ENCODE assay signal across 14 cellular contexts in the genomic region with DNA sequence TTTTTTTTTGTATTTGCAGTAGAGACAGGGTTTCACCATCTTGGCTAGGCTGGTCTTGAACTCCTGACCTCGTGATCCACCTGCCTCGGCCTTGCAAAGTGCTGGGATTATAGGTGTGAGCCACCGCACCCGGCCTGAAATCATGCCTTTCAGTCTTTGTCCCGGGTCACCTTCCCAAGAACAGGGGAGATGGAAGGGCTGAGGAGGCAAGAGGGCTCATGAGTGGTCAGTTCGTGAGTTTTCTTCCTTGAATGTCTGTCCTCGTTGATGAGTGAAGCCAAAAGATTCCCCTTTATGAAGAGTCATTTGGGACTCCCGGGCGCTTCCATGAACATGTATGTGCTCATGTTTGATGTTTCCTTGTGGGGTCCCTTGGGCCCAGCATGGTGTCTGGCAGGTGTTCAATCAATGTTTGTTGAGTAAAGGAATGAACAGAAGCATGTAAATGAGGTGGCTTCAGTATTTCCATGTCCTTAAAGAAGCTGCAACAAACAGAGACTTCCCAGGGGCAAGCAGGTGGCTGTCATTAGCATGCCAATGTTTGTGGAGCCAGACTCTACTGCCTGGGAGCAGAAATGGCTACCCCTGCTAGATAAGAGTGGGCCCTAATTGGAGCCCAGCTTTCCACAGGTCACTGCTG. TPM values are rescaled to one million over a fixed set of nuclear protein-coding genes. Genes with fewer than 3 reads are reported as not detected.
DNase-seq lines count a peak whose midpoint lies in the region; ATAC-seq, FAIRE-seq and TF ChIP-seq lines count a peak whose summit lies in the region.
"Had no signal": no experiment of that assay in that cellular context is flagged by ENCODE, and none has a peak within 500 bp of the region (broad histone marks: within the 10 kb centered on the region; RNA-seq: fewer than 3 reads in every experiment).

No MANE protein-coding gene starts in this region.

- no peak for TF ChIP-seq EP300 in GM12878 (IDR thresholded peaks at IDR 0.05; ENCODE audit: borderline replicate concordance in 1 of 2, control insufficient read depth in 1 of 2, low read depth in 2 of 2, low read length in 2 of 2)

- H3K9me3 Mint-ChIP-seq in stimulated activated naive B cell treated with anti-CD40 and anti-IgM and Interleukin-4, amounts not matched to agents 10 μg/mL and 1 μg/mL and 100 μg/mL, for 72 hours, result no peaks in the 10 kb centered on the region
- H3K9me3 Mint-ChIP-seq: CD4-positive, alpha-beta T cell had no signal

- TF ChIP-seq POLR2A in GM12878 (IDR thresholded peaks at IDR 0.05; ENCODE audit: low read depth, low read length), result no peak

- H3K79me2 ChIP-seq in Karpas-422 (ENCODE audit: low read length) (no peaks in the 10 kb centered on the region), GM12878 (ENCODE audit: control insufficient read depth, insufficient read depth, low read length) (peaks cover 20% of the 10 kb centered on the region)

- H3K27ac ChIP-seq in Karpas-422 (ENCODE audit: low read length) (no peak overlapping the region), GM12878 (ENCODE audit: control insufficient read depth, insufficient read depth) (no peak overlapping the region), upper lobe of right lung (no peak overlapping the region)

- intact Hi-C loops in GM12878 (cut with micrococcal nuclease; ENCODE audit: unreplicated experiment) (no loop called here), upper lobe of right lung (cut with DNase I) (no loop called here)

- FAIRE-seq in GM12878 (lab: Jason Lieb, UNC), result peak; percentile 68

- RAD21 ChIA-PET in GM12878 (lab: Charles Lee; ENCODE audit: unreplicated experiment), result interaction anchor here (0.6 to 7.4 kb wide), 7 partner anchors 10 to 87 kb away, joined by 3 to 50 read pairs (median 3); no protein-coding TSS in a partner anchor

- CTCF ChIA-PET in GM12878 (lab: Yijun Ruan, JAX), result interaction anchor here (1.4 to 4.1 kb wide), 5 partner anchors 14 to 86 kb away, joined by 3 to 21 read pairs (median 4); no protein-coding TSS in a partner anchor

- H3K4me2 ChIP-seq in Karpas-422 (ENCODE audit: low read depth, low read length, poor library complexity, severe bottlenecking), result peak overlapping the region; percentile 74
- peak overlapping the region; percentile 38; the same call in 1 of the 2 replicates for H3K4me2 ChIP-seq in GM12878 (ENCODE audit: control insufficient read depth, insufficient read depth)

- 33% methylated on average over 9 of the region's 9 CpGs for WGBS in GM12878 (ENCODE audit: insufficient coverage, insufficient replicate concordance, low lambda C conversion rate, missing lambda C conversion rate)

- H3K9ac ChIP-seq in Karpas-422 (ENCODE audit: low read length) (no peak overlapping the region), GM12878 (ENCODE audit: control insufficient read depth, insufficient read depth, low read length) (no peak overlapping the region)

- H3K36me3 ChIP-seq in Karpas-422 (ENCODE audit: insufficient read depth, low read length), result no peaks in the 10 kb centered on the region
- H3K36me3 ChIP-seq in GM12878 (ENCODE audit: control insufficient read depth in 2 of 2, insufficient read depth in 2 of 2, low read length in 1 of 2), result no peaks in the 10 kb centered on the region
- no peaks in the 10 kb centered on the region for H3K36me3 ChIP-seq in upper lobe of right lung

- H3K4me3 ChIP-seq in Karpas-422 (ENCODE audit: low read length), result no peak overlapping the region
- H3K4me3 ChIP-seq in GM12878, result no peak overlapping the region
- no peak overlapping the region for H3K4me3 ChIP-seq in upper lobe of right lung

- TF ChIP-seq CTCF in GM12878 (IDR thresholded peaks at IDR 0.05 in 2 of 3, conservative IDR thresholded peaks at IDR 0.05 in 1 of 3; ENCODE audit: control insufficient read depth in 2 of 3, extremely low read depth in 1 of 3, insufficient read depth in 1 of 3, low read depth in 3 of 3, low read length in 3 of 3) (no peak), upper lobe of right lung (IDR thresholded peaks at IDR 0.05) (no peak)

- no peak overlapping the region for H3K4me3 Mint-ChIP-seq in stimulated activated naive B cell treated with anti-CD40 and anti-IgM and Interleukin-4, amounts not matched to agents 10 μg/mL and 1 μg/mL and 100 μg/mL, for 72 hours

- H2AFZ ChIP-seq in Karpas-422 (ENCODE audit: low read length), result no peak overlapping the region
- peak overlapping the region; percentile 20 for H2AFZ ChIP-seq in GM12878 (ENCODE audit: control insufficient read depth, low read depth, low read length)

- H3K27me3 ChIP-seq in Karpas-422 (ENCODE audit: low read length) (peaks cover 3% of the 10 kb centered on the region; the same call in 1 of the 2 replicates), GM12878 (replicated peaks in 1 of 2; ENCODE audit: control insufficient read depth in 2 of 2, insufficient read depth in 2 of 2, low read length in 1 of 2) (no peaks in the 10 kb centered on the region), upper lobe of right lung (no peaks in the 10 kb centered on the region)

- H3K27ac Mint-ChIP-seq in stimulated activated naive B cell treated with anti-CD40 and anti-IgM and Interleukin-4, amounts not matched to agents 10 μg/mL and 1 μg/mL and 100 μg/mL, for 72 hours, result peak overlapping the region; percentile 15

- in situ Hi-C loops in GM12878 (cut with MboI), result no loop called here

- ATAC-seq in GM12878 (no peak), HG03342 (IDR thresholded peaks at IDR 0.05; ENCODE audit: unreplicated experiment) (no peak), upper lobe of right lung (no peak), GM21360 (IDR thresholded peaks at IDR 0.05; ENCODE audit: unreplicated experiment) (no peak)
- no peak for ATAC-seq in stimulated activated naive B cell treated with anti-CD40 and anti-IgM and Interleukin-4, amounts not matched to agents 10 μg/mL and 1 μg/mL and 100 μg/mL, for 72 hours (replicated peaks)

- BruUV-seq in GM12878 (replicated peaks; lab: Mats Ljungman, UMichigan), result no TSS peak

- H3K27me3 Mint-ChIP-seq in stimulated activated naive B cell treated with anti-CD40 and anti-IgM and Interleukin-4, amounts not matched to agents 10 μg/mL and 1 μg/mL and 100 μg/mL, for 72 hours, result no peaks in the 10 kb centered on the region
- H3K27me3 Mint-ChIP-seq: CD4-positive, alpha-beta T cell had no signal

- H3K9me3 ChIP-seq in Karpas-422 (ENCODE audit: low read length) (no peaks in the 10 kb centered on the region), GM12878 (replicated peaks; ENCODE audit: control insufficient read depth, insufficient read depth, low read length) (no peaks in the 10 kb centered on the region), upper lobe of right lung (no peaks in the 10 kb centered on the region)

- H4K20me1 ChIP-seq in Karpas-422 (ENCODE audit: insufficient read depth, low read depth, low read length) (no peaks in the 10 kb centered on the region), GM12878 (ENCODE audit: control insufficient read depth, insufficient read depth) (no peaks in the 10 kb centered on the region)

- DNase-seq in ELF-1 (ENCODE audit: low read depth, low spot score) (peak; percentile 42), Karpas-422 (peak; percentile 49), GM12878 (ENCODE audit: low read depth, low spot score) (no peak), upper lobe of right lung (no peak)
- no peak for DNase-seq in stimulated activated naive B cell treated with anti-CD40 and anti-IgM and Interleukin-4, amounts not matched to agents 10 μg/mL and 1 μg/mL and 100 μg/mL, for 72 hours
- DNase-seq: CD4-positive, alpha-beta T cell; KBM-7; NCI-H1048; NCI-H510A treated with DMSO at 0.1 percent for 48 hours; OCI-M1; SIG-M5; T-helper 2 cell had no signal

- H3K36me3 Mint-ChIP-seq in stimulated activated naive B cell treated with anti-CD40 and anti-IgM and Interleukin-4, amounts not matched to agents 10 μg/mL and 1 μg/mL and 100 μg/mL, for 72 hours, result peaks cover 0 to 7% of the 10 kb centered on the region in 2 donors

- TF ChIP-seq RAD21 in GM12878 (IDR thresholded peaks at IDR 0.05; ENCODE audit: insufficient read depth, low read depth, low read length), result no peak

- H3K4me1 ChIP-seq in Karpas-422 (ENCODE audit: low read length) (peaks cover 46% of the 10 kb centered on the region), GM12878 (ENCODE audit: control insufficient read depth, insufficient read depth, low read length) (peaks cover 20% of the 10 kb centered on the region), upper lobe of right lung (no peaks in the 10 kb centered on the region)

- peaks cover 40 to 50% of the 10 kb centered on the region in 2 donors for H3K4me1 Mint-ChIP-seq in stimulated activated naive B cell treated with anti-CD40 and anti-IgM and Interleukin-4, amounts not matched to agents 10 μg/mL and 1 μg/mL and 100 μg/mL, for 72 hours

- SMC1A ChIA-PET in GM12878 (lab: Charles Lee; ENCODE audit: uncharacterized antibody, unreplicated experiment), result interaction anchor here (0.6 to 1.3 kb wide), 4 partner anchors 13 to 61 kb away, joined by 3 read pairs; no protein-coding TSS in a partner anchor

- no peaks in the 10 kb centered on the region for H3K9me2 ChIP-seq in Karpas-422 (replicated peaks; ENCODE audit: insufficient read depth, low read length)

- POLR2A ChIA-PET in GM12878 (lab: Charles Lee), result interaction anchor here (0.6 kb wide), 1 partner anchor 11 kb away, joined by 5 read pairs; no protein-coding TSS in a partner anchor

TF ChIP-seq in GM12878, 131 proteins besides CTCF, POLR2A, EP300 and RAD21 (continues in another document):
- TF ChIP-seq HCFC1 (IDR thresholded peaks at IDR 0.05; ENCODE audit: low read length), result no peak

RNA-seq across cellular contexts. Expression of a gene that starts 3.4 kb away (rescaled TPM):
- total RNA-seq in Karpas-422 (2014; rRNA removed; shearing (Covaris generic); ENCODE audit: low replicate concordance), result 20.2 and 23.2 TPM in 2 replicates
- 335 and 357 TPM in 2 replicates for total RNA-seq in GM12878 (2013; cell fraction: nucleolus; rRNA removed)
- 139 and 150 TPM in 2 replicates for total RNA-seq in GM12878 (2014; rRNA removed)
- 161 and 168 TPM in 2 replicates for total RNA-seq in GM12878 (2014; rRNA removed; fragmentation: Illumina TruSeq; extraction: Trizol)
- 215 and 222 TPM in 2 replicates for total RNA-seq in GM12878 (2021)
- 98.0 TPM for polyA plus RNA-seq in GM12878 (2011; ENCODE audit: low read depth)
- polyA plus RNA-seq in GM12878 (2011; rRNA removed), result 240 and 297 TPM in 2 replicates
- polyA plus RNA-seq in GM12878 (2011; cell fraction: cytosol; rRNA removed), result 350 and 363 TPM in 2 replicates
- polyA plus RNA-seq in GM12878 (2011; cell fraction: nucleus; rRNA removed), result 168 and 185 TPM in 2 replicates
- 211 and 281 TPM in 2 replicates for polyA plus RNA-seq in GM12878 (2012)
- polyA plus RNA-seq in GM12878 (2014; fragmentation: Illumina TruSeq; extraction: Trizol), result 324 and 353 TPM in 2 replicates
- 10 to 100 TPM; 37.2 to 48.4 TPM for polyA plus RNA-seq in GM12878 (2014; fragmentation: Nextera tagmentation; extraction: Ambion mirVana)
- 139 and 148 TPM in 2 replicates for polyA plus RNA-seq in GM12878 (2014; rRNA removed)
- polyA plus RNA-seq in GM12878 (2016; fragmentation: Nextera tagmentation; extraction: Ambion mirVana), result 100 to 1,000 TPM; 147 to 160 TPM
- 422 and 449 TPM in 2 replicates for polyA minus RNA-seq in GM12878 (2011; rRNA and poly(A)+ RNA removed)
- polyA minus RNA-seq in GM12878 (2011; cell fraction: cytosol; rRNA and poly(A)+ RNA removed), result 122 and 141 TPM in 2 replicates
- polyA minus RNA-seq in GM12878 (2011; cell fraction: nucleus; rRNA and poly(A)+ RNA removed), result 70.4 and 70.7 TPM in 2 replicates
- total RNA-seq in upper lobe of right lung, result 20.9 TPM

Comparison
In these comparisons a context has a peak if more than half of its experiments do, and no peak if none do; other contexts are left out.
1. DNase-seq: peak in ELF-1 (single experiment) and Karpas-422 (single experiment); none in GM12878 (single experiment), stimulated activated naive B cell treated with anti-CD40 and anti-IgM and Interleukin-4, amounts not matched to agents 10 μg/mL and 1 μg/mL and 100 μg/mL, for 72 hours (single experiment) and upper lobe of right lung (single experiment).